7 cellular contexts compared by ENCODE assay signal in genomic region chr7:30938435-30939316, GRCh38. TPM values are rescaled to one million over a fixed set of nuclear protein-coding genes. Genes with fewer than 3 reads are reported as not detected.
DNase-seq lines count a peak whose midpoint lies in the region; ATAC-seq, FAIRE-seq and TF ChIP-seq lines count a peak whose summit lies in the region.

No MANE protein-coding gene starts in this region.

- in situ Hi-C loops in astrocyte of the spinal cord (cut with HindIII; ENCODE audit: low sequenced_read_pairs) = no loop called here

- 14 to 19% (median 19%) methylated on average over 22 to 25 of the region's 25 CpGs for WGBS in spleen, 5 donors

- H3K4me1 ChIP-seq in iPS-15b (ENCODE audit: control insufficient read depth, insufficient read depth, low read length) = no peaks in the 10 kb centered on the region
- peaks cover 0 to 7% (median 4%) of the 10 kb centered on the region in 6 donors for H3K4me1 ChIP-seq in spleen

- H3K36me3 ChIP-seq in iPS-15b (ENCODE audit: control insufficient read depth, insufficient read depth, low read length) (no peaks in the 10 kb centered on the region), spleen (no peaks in the 10 kb centered on the region)

- TF ChIP-seq CTCF in astrocyte of the spinal cord (IDR thresholded peaks at IDR 0.05; ENCODE audit: low read depth, low read length) = peak; percentile 99
- peak; percentile 60 to 95 (median 86) for TF ChIP-seq CTCF in spleen (IDR thresholded peaks at IDR 0.05 in 8 of 11, conservative IDR thresholded peaks at IDR 0.05 in 3 of 11)

- H3K4me3 ChIP-seq in astrocyte of the spinal cord (ENCODE audit: low read depth, low read length) (no peak overlapping the region), iPS-15b (ENCODE audit: low read depth, low read length) (peak overlapping the region; percentile 44), spleen (peak overlapping the region in 1 of 8 donors; percentile 20)

- peak; percentile 95 for FAIRE-seq in GM12892 (lab: Jason Lieb, UNC)

- no peaks in the 10 kb centered on the region for H3K9me3 ChIP-seq in iPS-15b (ENCODE audit: control insufficient read depth, insufficient read depth, low read length)
- no peaks in the 10 kb centered on the region for H3K9me3 ChIP-seq in spleen

- peak overlapping the region; percentile 74 for H3K9ac ChIP-seq in iPS-15b (ENCODE audit: low read depth, low read length)

- H3K27ac ChIP-seq in spleen = no peak overlapping the region

- ATAC-seq in HG02610 (IDR thresholded peaks at IDR 0.05; ENCODE audit: unreplicated experiment) = peak; percentile 84

- DNase-seq in GM12892 (ENCODE audit: insufficient read length) = peak; percentile 72
- DNase-seq in NCI-H1105 (lab: John Stamatoyannopoulos, UW) = peak; percentile 44
- DNase-seq in T-helper 1 cell = peak in 3 of 5 donors; percentile 37 to 51 (median 42)
- DNase-seq in astrocyte of the spinal cord (ENCODE audit: low read depth, low spot score) = peak; percentile 69
- peak; percentile 90 for DNase-seq in spleen

- TF ChIP-seq POLR2A in GM12892 (IDR thresholded peaks at IDR 0.05; ENCODE audit: low read depth, low read length) (no peak), spleen (IDR thresholded peaks at IDR 0.05) (no peak)

- H3K27me3 ChIP-seq in iPS-15b (ENCODE audit: control insufficient read depth, insufficient read depth, low read length) (no peaks in the 10 kb centered on the region), spleen (replicated peaks in 1 of 7) (peaks cover 0 to 53% (median 18%) of the 10 kb centered on the region in 7 donors)

- intact Hi-C loops in spleen (cut with DNase I; ENCODE audit: low total_unique reads) = no loop called here

RNA-seq across cellular contexts. Expression of gene GHRHR, which starts 25.1 kb away (rescaled TPM):
- polyA plus RNA-seq in GM12892 (2012; ENCODE audit: missing spikeins) = not detected
- total RNA-seq in spleen = not detected
- not detected for polyA plus RNA-seq in spleen

RNA-seq across cellular contexts. Expression of gene AQP1, which starts 27.0 kb away (rescaled TPM):
- not detected for polyA plus RNA-seq in GM12892 (2012; ENCODE audit: missing spikeins)
- 10 to 100 TPM; 17.1 to 32.7 (median 23.2) TPM for total RNA-seq in spleen
- polyA plus RNA-seq in spleen = 10 to 100 TPM in 2 of 3 donors, 1 to 10 TPM in 1; 4.4 to 34.3 (median 16.2) TPM
